ENCODE assay signal across 2 cellular contexts in the genomic region with DNA sequence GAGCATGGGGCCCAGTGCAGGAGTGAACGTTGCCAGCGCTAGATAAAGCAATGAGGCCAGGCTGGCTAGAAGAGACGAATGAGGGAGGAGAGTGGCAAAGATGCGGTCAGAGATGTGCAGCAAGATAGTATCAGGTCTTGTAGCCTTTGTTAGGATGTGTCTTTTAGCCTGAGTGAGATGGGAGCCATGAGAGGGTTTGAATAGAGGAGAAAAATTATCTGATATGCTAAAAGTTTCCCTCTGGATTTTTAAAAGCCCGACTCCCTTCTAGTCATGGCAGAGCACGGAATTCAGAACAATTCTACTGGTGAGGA.
TF ChIP-seq lines count a peak whose summit lies in the region.

No MANE protein-coding gene starts in this region.

TF ChIP-seq in IMR-90, 13 proteins besides CTCF, POLR2A, EP300 and RAD21:
- no peak for TF ChIP-seq FOS (IDR thresholded peaks at IDR 0.05; ENCODE audit: low read depth, low read length)
- TF ChIP-seq, protein P1, sequence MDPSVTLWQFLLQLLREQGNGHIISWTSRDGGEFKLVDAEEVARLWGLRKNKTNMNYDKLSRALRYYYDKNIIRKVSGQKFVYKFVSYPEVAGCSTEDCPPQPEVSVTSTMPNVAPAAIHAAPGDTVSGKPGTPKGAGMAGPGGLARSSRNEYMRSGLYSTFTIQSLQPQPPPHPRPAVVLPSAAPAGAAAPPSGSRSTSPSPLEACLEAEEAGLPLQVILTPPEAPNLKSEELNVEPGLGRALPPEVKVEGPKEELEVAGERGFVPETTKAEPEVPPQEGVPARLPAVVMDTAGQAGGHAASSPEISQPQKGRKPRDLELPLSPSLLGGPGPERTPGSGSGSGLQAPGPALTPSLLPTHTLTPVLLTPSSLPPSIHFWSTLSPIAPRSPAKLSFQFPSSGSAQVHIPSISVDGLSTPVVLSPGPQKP (IDR thresholded peaks at IDR 0.05; ENCODE audit: borderline replicate concordance, low read depth, low read length): no peak
- TF ChIP-seq, protein P2, sequence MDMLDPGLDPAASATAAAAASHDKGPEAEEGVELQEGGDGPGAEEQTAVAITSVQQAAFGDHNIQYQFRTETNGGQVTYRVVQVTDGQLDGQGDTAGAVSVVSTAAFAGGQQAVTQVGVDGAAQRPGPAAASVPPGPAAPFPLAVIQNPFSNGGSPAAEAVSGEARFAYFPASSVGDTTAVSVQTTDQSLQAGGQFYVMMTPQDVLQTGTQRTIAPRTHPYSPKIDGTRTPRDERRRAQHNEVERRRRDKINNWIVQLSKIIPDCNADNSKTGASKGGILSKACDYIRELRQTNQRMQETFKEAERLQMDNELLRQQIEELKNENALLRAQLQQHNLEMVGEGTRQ (IDR thresholded peaks at IDR 0.05; ENCODE audit: low read depth, low read length): no peak
- no peak for TF ChIP-seq RCOR1 (IDR thresholded peaks at IDR 0.05; ENCODE audit: insufficient replicate concordance, low read length)
- no peak for TF ChIP-seq MXI1 (IDR thresholded peaks at IDR 0.05; ENCODE audit: borderline replicate concordance, low read depth, low read length)
- TF ChIP-seq CEBPB (IDR thresholded peaks at IDR 0.05; ENCODE audit: low read depth, low read length): no peak
- TF ChIP-seq RFX5 (IDR thresholded peaks at IDR 0.05; ENCODE audit: low read depth, low read length): no peak
- TF ChIP-seq MAZ (IDR thresholded peaks at IDR 0.05; ENCODE audit: borderline replicate concordance, low read depth, low read length): no peak
- TF ChIP-seq BHLHE40 (IDR thresholded peaks at IDR 0.05; ENCODE audit: low read depth, low read length): no peak
- no peak for TF ChIP-seq MAFK (IDR thresholded peaks at IDR 0.05; ENCODE audit: low read depth, low read length)

TF ChIP-seq in K562, 482 proteins besides CTCF, POLR2A, EP300 and RAD21:
- TF ChIP-seq CTBP1 (IDR thresholded peaks at IDR 0.05; ENCODE audit: borderline replicate concordance) (peak; percentile 41; the same call in 1 of the 2 replicates), DIDO1 (tag; IDR thresholded peaks at IDR 0.05; ENCODE audit: low read depth) (no peak), NRF1 (conservative IDR thresholded peaks at IDR 0.05 in 1 of 2, IDR thresholded peaks at IDR 0.05 in 1 of 2) (no peak), ZKSCAN8 (CRISPR knock-in tag; IDR thresholded peaks at IDR 0.05) (no peak), RCOR1 (IDR thresholded peaks at IDR 0.05; ENCODE audit: borderline replicate concordance in 1 of 2, low read depth in 2 of 2, low read length in 2 of 2) (0 out of 4 replicates have a peak, but pooled peaks of 1 of the 2 experiments have one; percentile 33), PYGO2 (tag; IDR thresholded peaks at IDR 0.05) (peak; percentile 12; the same call in 1 of the 2 replicates), CREM (IDR thresholded peaks at IDR 0.05; ENCODE audit: low read depth) (peak; percentile 30; the same call in 1 of the 2 replicates)
- TF ChIP-seq, protein P3, sequence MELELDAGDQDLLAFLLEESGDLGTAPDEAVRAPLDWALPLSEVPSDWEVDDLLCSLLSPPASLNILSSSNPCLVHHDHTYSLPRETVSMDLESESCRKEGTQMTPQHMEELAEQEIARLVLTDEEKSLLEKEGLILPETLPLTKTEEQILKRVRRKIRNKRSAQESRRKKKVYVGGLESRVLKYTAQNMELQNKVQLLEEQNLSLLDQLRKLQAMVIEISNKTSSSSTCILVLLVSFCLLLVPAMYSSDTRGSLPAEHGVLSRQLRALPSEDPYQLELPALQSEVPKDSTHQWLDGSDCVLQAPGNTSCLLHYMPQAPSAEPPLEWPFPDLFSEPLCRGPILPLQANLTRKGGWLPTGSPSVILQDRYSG (tag; conservative IDR thresholded peaks at IDR 0.05; ENCODE audit: low read depth): no peak
- TF ChIP-seq, protein P4, sequence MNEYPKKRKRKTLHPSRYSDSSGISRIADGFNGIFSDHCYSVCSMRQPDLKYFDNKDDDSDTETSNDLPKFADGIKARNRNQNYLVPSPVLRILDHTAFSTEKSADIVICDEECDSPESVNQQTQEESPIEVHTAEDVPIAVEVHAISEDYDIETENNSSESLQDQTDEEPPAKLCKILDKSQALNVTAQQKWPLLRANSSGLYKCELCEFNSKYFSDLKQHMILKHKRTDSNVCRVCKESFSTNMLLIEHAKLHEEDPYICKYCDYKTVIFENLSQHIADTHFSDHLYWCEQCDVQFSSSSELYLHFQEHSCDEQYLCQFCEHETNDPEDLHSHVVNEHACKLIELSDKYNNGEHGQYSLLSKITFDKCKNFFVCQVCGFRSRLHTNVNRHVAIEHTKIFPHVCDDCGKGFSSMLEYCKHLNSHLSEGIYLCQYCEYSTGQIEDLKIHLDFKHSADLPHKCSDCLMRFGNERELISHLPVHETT (CRISPR knock-in tag; conservative IDR thresholded peaks at IDR 0.05 in 1 of 2, IDR thresholded peaks at IDR 0.05 in 1 of 2): peak in 1 of 2 experiments; percentile 54; a peak in 1 of 4 replicates
